1 cellular context compared by ENCODE assay signal in the genomic region with DNA sequence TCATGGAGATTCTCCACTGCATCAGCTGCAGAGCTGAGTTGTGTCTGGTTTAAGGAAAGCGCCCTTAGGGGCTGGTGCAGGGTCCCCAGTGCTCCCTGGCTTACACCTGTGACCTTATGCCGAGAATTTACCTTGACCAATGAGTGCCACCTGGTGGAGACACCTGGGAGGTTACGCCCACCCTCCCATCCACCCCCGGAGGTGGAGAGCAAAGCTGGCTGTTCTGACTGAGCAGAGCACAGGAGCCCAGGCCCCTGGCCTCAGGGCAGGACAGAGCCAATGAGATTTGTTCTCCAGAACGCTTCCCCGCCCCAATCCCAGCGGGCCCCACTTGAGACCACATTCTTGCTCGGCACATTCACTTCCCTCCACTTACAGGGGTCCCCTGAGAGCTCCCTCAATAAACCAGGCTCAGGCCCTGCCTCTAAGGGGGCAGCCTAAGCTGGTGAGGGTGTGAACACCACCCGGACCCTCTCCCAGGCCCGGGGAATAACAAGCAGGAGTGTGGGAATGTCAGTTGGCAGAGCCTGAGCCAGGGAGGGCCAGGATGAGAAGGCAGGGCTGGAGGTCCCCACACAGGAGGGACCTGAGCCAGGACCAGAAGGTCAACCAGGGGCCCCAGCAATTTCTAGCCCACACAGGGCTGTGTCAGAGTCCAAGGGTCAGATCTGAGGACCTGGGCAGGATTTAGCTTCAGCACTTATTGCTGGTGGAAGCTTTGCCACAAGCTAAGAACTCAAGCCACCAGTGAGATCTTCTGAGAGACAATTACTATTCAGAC.
A peak's percentile ranks its signal among the peaks of the same experiment; 100 is the strongest.
TF ChIP-seq lines count a peak whose summit lies in the region.

No MANE protein-coding gene starts in this region.

TF ChIP-seq in HepG2, 621 proteins besides CTCF, POLR2A, EP300 and RAD21 (continued from another document and continues in another):
- peak; percentile 21 for TF ChIP-seq TEAD3 (CRISPR knock-in tag; optimal IDR thresholded peaks at IDR 0.05; ENCODE audit: borderline replicate concordance)
- TF ChIP-seq ZSCAN9 (CRISPR knock-in tag; IDR thresholded peaks at IDR 0.05; ENCODE audit: borderline replicate concordance), result no peak
- TF ChIP-seq, protein P1, sequence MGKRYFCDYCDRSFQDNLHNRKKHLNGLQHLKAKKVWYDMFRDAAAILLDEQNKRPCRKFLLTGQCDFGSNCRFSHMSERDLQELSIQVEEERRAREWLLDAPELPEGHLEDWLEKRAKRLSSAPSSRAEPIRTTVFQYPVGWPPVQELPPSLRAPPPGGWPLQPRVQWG (CRISPR knock-in tag; IDR thresholded peaks at IDR 0.05; ENCODE audit: borderline replicate concordance, low read depth), result no peak
- TF ChIP-seq SIN3A (IDR thresholded peaks at IDR 0.05; ENCODE audit: borderline replicate concordance, low read depth, low read length), result no peak
- 0 out of 2 replicates have a peak, but pooled peaks have one; percentile 56 for TF ChIP-seq ZSCAN25 (CRISPR knock-in tag; IDR thresholded peaks at IDR 0.05)
- TF ChIP-seq ZNF839 (CRISPR knock-in tag; IDR thresholded peaks at IDR 0.05; ENCODE audit: borderline replicate concordance), result no peak
- TF ChIP-seq, protein P2, sequence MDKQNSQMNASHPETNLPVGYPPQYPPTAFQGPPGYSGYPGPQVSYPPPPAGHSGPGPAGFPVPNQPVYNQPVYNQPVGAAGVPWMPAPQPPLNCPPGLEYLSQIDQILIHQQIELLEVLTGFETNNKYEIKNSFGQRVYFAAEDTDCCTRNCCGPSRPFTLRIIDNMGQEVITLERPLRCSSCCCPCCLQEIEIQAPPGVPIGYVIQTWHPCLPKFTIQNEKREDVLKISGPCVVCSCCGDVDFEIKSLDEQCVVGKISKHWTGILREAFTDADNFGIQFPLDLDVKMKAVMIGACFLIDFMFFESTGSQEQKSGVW (CRISPR knock-in tag; IDR thresholded peaks at IDR 0.05; ENCODE audit: borderline replicate concordance), result no peak
- TF ChIP-seq PHF5A (CRISPR knock-in tag; IDR thresholded peaks at IDR 0.05; ENCODE audit: low read depth, unreplicated experiment), result no peak
- TF ChIP-seq BCL6 (CRISPR knock-in tag; IDR thresholded peaks at IDR 0.05), result no peak
- no peak for TF ChIP-seq SALL2 (CRISPR knock-in tag; IDR thresholded peaks at IDR 0.05)
- TF ChIP-seq ZNF335 (CRISPR knock-in tag; IDR thresholded peaks at IDR 0.05), result no peak
- TF ChIP-seq, protein P3, sequence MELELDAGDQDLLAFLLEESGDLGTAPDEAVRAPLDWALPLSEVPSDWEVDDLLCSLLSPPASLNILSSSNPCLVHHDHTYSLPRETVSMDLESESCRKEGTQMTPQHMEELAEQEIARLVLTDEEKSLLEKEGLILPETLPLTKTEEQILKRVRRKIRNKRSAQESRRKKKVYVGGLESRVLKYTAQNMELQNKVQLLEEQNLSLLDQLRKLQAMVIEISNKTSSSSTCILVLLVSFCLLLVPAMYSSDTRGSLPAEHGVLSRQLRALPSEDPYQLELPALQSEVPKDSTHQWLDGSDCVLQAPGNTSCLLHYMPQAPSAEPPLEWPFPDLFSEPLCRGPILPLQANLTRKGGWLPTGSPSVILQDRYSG (CRISPR knock-in tag; IDR thresholded peaks at IDR 0.05), result no peak
- TF ChIP-seq GTF3A (CRISPR knock-in tag; conservative IDR thresholded peaks at IDR 0.05), result no peak
- TF ChIP-seq ZNF629 (CRISPR knock-in tag; conservative IDR thresholded peaks at IDR 0.05), result no peak
- no peak for TF ChIP-seq ARNTL (CRISPR knock-in tag; IDR thresholded peaks at IDR 0.05)
- TF ChIP-seq ZSCAN21 (CRISPR knock-in tag; IDR thresholded peaks at IDR 0.05; ENCODE audit: borderline replicate concordance), result peak; percentile 42; the same call in 1 of the 2 replicates
- TF ChIP-seq, protein P4, sequence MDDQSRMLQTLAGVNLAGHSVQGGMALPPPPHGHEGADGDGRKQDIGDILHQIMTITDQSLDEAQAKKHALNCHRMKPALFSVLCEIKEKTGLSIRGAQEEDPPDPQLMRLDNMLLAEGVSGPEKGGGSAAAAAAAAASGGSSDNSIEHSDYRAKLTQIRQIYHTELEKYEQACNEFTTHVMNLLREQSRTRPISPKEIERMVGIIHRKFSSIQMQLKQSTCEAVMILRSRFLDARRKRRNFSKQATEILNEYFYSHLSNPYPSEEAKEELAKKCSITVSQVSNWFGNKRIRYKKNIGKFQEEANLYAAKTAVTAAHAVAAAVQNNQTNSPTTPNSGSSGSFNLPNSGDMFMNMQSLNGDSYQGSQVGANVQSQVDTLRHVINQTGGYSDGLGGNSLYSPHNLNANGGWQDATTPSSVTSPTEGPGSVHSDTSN (CRISPR knock-in tag; IDR thresholded peaks at IDR 0.05; ENCODE audit: borderline replicate concordance), result no peak
- no peak for TF ChIP-seq SCMH1 (CRISPR knock-in tag; IDR thresholded peaks at IDR 0.05; ENCODE audit: borderline replicate concordance)
- TF ChIP-seq NR3C1 (CRISPR knock-in tag; IDR thresholded peaks at IDR 0.05), result no peak
- peak; percentile 65 for TF ChIP-seq RXRA (CRISPR knock-in tag; IDR thresholded peaks at IDR 0.05)
- TF ChIP-seq SRF (IDR thresholded peaks at IDR 0.05; ENCODE audit: low read depth, low read length), result no peak
- no peak for TF ChIP-seq FOXO1 (CRISPR knock-in tag; IDR thresholded peaks at IDR 0.05)
- no peak for TF ChIP-seq BHLHE40 (IDR thresholded peaks at IDR 0.05; ENCODE audit: low read length)
- TF ChIP-seq, protein P5, sequence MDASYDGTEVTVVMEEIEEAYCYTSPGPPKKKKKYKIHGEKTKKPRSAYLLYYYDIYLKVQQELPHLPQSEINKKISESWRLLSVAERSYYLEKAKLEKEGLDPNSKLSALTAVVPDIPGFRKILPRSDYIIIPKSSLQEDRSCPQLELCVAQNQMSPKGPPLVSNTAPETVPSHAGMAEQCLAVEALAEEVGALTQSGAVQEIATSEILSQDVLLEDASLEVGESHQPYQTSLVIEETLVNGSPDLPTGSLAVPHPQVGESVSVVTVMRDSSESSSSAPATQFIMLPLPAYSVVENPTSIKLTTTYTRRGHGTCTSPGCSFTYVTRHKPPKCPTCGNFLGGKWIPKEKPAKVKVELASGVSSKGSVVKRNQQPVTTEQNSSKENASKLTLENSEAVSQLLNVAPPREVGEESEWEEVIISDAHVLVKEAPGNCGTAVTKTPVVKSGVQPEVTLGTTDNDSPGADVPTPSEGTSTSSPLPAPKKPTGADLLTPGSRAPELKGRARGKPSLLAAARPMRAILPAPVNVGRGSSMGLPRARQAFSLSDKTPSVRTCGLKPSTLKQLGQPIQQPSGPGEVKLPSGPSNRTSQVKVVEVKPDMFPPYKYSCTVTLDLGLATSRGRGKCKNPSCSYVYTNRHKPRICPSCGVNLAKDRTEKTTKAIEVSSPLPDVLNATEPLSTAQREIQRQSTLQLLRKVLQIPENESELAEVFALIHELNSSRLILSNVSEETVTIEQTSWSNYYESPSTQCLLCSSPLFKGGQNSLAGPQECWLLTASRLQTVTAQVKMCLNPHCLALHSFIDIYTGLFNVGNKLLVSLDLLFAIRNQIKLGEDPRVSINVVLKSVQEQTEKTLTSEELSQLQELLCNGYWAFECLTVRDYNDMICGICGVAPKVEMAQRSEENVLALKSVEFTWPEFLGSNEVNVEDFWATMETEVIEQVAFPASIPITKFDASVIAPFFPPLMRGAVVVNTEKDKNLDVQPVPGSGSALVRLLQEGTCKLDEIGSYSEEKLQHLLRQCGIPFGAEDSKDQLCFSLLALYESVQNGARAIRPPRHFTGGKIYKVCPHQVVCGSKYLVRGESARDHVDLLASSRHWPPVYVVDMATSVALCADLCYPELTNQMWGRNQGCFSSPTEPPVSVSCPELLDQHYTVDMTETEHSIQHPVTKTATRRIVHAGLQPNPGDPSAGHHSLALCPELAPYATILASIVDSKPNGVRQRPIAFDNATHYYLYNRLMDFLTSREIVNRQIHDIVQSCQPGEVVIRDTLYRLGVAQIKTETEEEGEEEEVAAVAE (CRISPR knock-in tag; IDR thresholded peaks at IDR 0.05; ENCODE audit: borderline replicate concordance), result no peak
- TF ChIP-seq, protein P6, sequence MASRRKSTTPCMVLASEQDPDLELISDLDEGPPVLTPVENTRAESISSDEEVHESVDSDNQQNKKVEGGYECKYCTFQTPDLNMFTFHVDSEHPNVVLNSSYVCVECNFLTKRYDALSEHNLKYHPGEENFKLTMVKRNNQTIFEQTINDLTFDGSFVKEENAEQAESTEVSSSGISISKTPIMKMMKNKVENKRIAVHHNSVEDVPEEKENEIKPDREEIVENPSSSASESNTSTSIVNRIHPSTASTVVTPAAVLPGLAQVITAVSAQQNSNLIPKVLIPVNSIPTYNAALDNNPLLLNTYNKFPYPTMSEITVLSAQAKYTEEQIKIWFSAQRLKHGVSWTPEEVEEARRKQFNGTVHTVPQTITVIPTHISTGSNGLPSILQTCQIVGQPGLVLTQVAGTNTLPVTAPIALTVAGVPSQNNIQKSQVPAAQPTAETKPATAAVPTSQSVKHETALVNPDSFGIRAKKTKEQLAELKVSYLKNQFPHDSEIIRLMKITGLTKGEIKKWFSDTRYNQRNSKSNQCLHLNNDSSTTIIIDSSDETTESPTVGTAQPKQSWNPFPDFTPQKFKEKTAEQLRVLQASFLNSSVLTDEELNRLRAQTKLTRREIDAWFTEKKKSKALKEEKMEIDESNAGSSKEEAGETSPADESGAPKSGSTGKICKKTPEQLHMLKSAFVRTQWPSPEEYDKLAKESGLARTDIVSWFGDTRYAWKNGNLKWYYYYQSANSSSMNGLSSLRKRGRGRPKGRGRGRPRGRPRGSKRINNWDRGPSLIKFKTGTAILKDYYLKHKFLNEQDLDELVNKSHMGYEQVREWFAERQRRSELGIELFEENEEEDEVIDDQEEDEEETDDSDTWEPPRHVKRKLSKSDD (CRISPR knock-in tag; IDR thresholded peaks at IDR 0.05; ENCODE audit: low read depth), result no peak
- no peak for TF ChIP-seq SNAI1 (CRISPR knock-in tag; IDR thresholded peaks at IDR 0.05; ENCODE audit: borderline replicate concordance)
- peak; percentile 40 for TF ChIP-seq GATAD2A (CRISPR knock-in tag; IDR thresholded peaks at IDR 0.05)
- peak; percentile 56 for TF ChIP-seq NR2C2 (CRISPR knock-in tag; IDR thresholded peaks at IDR 0.05; ENCODE audit: borderline replicate concordance)
- TF ChIP-seq, protein P7, sequence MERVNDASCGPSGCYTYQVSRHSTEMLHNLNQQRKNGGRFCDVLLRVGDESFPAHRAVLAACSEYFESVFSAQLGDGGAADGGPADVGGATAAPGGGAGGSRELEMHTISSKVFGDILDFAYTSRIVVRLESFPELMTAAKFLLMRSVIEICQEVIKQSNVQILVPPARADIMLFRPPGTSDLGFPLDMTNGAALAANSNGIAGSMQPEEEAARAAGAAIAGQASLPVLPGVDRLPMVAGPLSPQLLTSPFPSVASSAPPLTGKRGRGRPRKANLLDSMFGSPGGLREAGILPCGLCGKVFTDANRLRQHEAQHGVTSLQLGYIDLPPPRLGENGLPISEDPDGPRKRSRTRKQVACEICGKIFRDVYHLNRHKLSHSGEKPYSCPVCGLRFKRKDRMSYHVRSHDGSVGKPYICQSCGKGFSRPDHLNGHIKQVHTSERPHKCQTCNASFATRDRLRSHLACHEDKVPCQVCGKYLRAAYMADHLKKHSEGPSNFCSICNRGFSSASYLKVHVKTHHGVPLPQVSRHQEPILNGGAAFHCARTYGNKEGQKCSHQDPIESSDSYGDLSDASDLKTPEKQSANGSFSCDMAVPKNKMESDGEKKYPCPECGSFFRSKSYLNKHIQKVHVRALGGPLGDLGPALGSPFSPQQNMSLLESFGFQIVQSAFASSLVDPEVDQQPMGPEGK (CRISPR knock-in tag; IDR thresholded peaks at IDR 0.05), result peak; percentile 42; the same call in 1 of the 2 replicates
- TF ChIP-seq, protein P8, sequence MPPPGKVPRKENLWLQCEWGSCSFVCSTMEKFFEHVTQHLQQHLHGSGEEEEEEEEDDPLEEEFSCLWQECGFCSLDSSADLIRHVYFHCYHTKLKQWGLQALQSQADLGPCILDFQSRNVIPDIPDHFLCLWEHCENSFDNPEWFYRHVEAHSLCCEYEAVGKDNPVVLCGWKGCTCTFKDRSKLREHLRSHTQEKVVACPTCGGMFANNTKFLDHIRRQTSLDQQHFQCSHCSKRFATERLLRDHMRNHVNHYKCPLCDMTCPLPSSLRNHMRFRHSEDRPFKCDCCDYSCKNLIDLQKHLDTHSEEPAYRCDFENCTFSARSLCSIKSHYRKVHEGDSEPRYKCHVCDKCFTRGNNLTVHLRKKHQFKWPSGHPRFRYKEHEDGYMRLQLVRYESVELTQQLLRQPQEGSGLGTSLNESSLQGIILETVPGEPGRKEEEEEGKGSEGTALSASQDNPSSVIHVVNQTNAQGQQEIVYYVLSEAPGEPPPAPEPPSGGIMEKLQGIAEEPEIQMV (CRISPR knock-in tag; IDR thresholded peaks at IDR 0.05; ENCODE audit: low read depth), result no peak
- TF ChIP-seq RFX5 (IDR thresholded peaks at IDR 0.05; ENCODE audit: low read depth, low read length), result no peak
- no peak for TF ChIP-seq RBAK (CRISPR knock-in tag; IDR thresholded peaks at IDR 0.05)
- TF ChIP-seq, protein P9, sequence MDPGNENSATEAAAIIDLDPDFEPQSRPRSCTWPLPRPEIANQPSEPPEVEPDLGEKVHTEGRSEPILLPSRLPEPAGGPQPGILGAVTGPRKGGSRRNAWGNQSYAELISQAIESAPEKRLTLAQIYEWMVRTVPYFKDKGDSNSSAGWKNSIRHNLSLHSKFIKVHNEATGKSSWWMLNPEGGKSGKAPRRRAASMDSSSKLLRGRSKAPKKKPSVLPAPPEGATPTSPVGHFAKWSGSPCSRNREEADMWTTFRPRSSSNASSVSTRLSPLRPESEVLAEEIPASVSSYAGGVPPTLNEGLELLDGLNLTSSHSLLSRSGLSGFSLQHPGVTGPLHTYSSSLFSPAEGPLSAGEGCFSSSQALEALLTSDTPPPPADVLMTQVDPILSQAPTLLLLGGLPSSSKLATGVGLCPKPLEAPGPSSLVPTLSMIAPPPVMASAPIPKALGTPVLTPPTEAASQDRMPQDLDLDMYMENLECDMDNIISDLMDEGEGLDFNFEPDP (CRISPR knock-in tag; conservative IDR thresholded peaks at IDR 0.05), result no peak
- TF ChIP-seq NR2F1 (CRISPR knock-in tag; IDR thresholded peaks at IDR 0.05), result peak in 1 of 2 experiments; percentile 43; a peak in 1 of 4 replicates
- peak; percentile 46; the same call in 1 of the 2 replicates for TF ChIP-seq ZFX (CRISPR knock-in tag; IDR thresholded peaks at IDR 0.05; ENCODE audit: low read depth)
- no peak for TF ChIP-seq SUZ12 (IDR thresholded peaks at IDR 0.05; ENCODE audit: low read depth, low read length)
- 0 out of 2 replicates have a peak, but pooled peaks have one; percentile 37 for TF ChIP-seq ZNF761 (CRISPR knock-in tag; conservative IDR thresholded peaks at IDR 0.05)
- TF ChIP-seq, protein P10, sequence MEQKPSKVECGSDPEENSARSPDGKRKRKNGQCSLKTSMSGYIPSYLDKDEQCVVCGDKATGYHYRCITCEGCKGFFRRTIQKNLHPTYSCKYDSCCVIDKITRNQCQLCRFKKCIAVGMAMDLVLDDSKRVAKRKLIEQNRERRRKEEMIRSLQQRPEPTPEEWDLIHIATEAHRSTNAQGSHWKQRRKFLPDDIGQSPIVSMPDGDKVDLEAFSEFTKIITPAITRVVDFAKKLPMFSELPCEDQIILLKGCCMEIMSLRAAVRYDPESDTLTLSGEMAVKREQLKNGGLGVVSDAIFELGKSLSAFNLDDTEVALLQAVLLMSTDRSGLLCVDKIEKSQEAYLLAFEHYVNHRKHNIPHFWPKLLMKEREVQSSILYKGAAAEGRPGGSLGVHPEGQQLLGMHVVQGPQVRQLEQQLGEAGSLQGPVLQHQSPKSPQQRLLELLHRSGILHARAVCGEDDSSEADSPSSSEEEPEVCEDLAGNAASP (CRISPR knock-in tag; IDR thresholded peaks at IDR 0.05; ENCODE audit: borderline replicate concordance), result peak; percentile 46; the same call in 1 of the 2 replicates
- TF ChIP-seq ZNF3 (CRISPR knock-in tag; IDR thresholded peaks at IDR 0.05), result no peak
